ENCODE assay signal across 21 cellular contexts in the genomic region with DNA sequence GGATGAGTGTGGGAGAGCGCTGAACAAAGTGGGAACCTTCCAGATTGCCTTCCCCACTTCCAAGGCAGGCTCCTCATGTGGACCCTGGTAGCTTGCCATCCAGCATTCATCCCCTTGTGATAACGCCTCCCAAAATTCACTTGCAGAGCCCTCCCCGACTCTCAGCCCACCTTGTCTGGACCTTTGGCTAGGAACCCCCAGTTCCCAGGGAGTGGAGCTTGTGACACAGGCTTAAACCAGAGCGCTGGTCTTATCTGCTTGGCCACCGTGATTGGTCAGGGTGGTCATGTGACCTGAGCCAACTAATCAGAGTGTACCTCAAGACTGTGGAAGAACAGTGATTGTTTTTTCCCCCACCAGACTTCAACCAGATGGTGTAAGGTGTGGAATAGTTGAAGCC.
"Had no signal": no experiment of that assay in that cellular context is flagged by ENCODE, and none has a peak within 500 bp of the region (broad histone marks: within the 10 kb centered on the region; RNA-seq: fewer than 3 reads in every experiment).

No MANE protein-coding gene starts in this region.

- H3K36me3 Mint-ChIP-seq: activated CD4-positive, alpha-beta memory T cell treated with anti-CD3 and anti-CD28 coated beads for 36 hours; activated naive CD8-positive, alpha-beta T cell; brain; natural killer cell treated with Interleukin-12 subunit alpha and Interleukin-12 subunit beta and Interleukin-15 and Interleukin-18, amount 100 ng/mL, for 72 hours had no signal

- H3K9me3 ChIP-seq: esophagus muscularis mucosa, left ventricle myocardium inferior, transverse colon had no signal

- H3K36me3 ChIP-seq: esophagus muscularis mucosa, left ventricle myocardium inferior, transverse colon had no signal

- H3K27ac Mint-ChIP-seq: activated CD4-positive, alpha-beta memory T cell treated with anti-CD3 and anti-CD28 coated beads for 36 hours; activated naive CD8-positive, alpha-beta T cell; activated T-cell treated with anti-CD3 and anti-CD28 coated beads, Interleukin-2, amount 50 U/mL, for 72 hours; brain; natural killer cell treated with Interleukin-12 subunit alpha and Interleukin-12 subunit beta and Interleukin-15 and Interleukin-18, amount 100 ng/mL, for 72 hours had no signal

- DNase-seq: activated CD4-positive, alpha-beta memory T cell treated with anti-CD3 and anti-CD28 coated beads for 36 hours; activated CD8-positive, alpha-beta memory T cell treated with anti-CD3 and anti-CD28 coated beads, Interleukin-2, amount 50 U/mL, for 4 hours; activated gamma-delta T cell treated with Interleukin-2 at 50 U/mL for 16 hours; activated T-cell treated with anti-CD3 and anti-CD28 coated beads, Interleukin-2, amount 50 U/mL, for 72 hours; amygdala; kidney; left ventricle myocardium inferior; mesenchymal stem cell; nucleus accumbens; small intestine; stimulated activated CD4-positive, alpha-beta T cell treated with anti-CD3 and anti-CD28 coated beads, Interleukin-4, amount 100 ng/mL, for 24 hours; stimulated activated naive CD4-positive, alpha-beta T cell treated with Interleukin-2 at 50 U/mL for 16 hours; substantia nigra; transverse colon had no signal

- H3K4me1 Mint-ChIP-seq: brain; central memory CD8-positive, alpha-beta T cell had no signal

- ATAC-seq: activated T-cell treated with anti-CD3 and anti-CD28 coated beads, Interleukin-2, amount 50 U/mL, for 72 hours; natural killer cell treated with Interleukin-12 subunit alpha and Interleukin-12 subunit beta and Interleukin-15 and Interleukin-18, amount 100 ng/mL, for 72 hours had no signal

- H3K4me3 Mint-ChIP-seq: activated CD4-positive, alpha-beta memory T cell treated with anti-CD3 and anti-CD28 coated beads for 36 hours; activated naive CD8-positive, alpha-beta T cell; activated T-cell treated with anti-CD3 and anti-CD28 coated beads, Interleukin-2, amount 50 U/mL, for 72 hours; brain; central memory CD8-positive, alpha-beta T cell; natural killer cell treated with Interleukin-12 subunit alpha and Interleukin-12 subunit beta and Interleukin-15 and Interleukin-18, amount 100 ng/mL, for 72 hours had no signal

- H3K27me3 ChIP-seq: hepatocyte had no signal

- H3K9me3 Mint-ChIP-seq: activated CD4-positive, alpha-beta memory T cell treated with anti-CD3 and anti-CD28 coated beads for 36 hours; activated T-cell treated with anti-CD3 and anti-CD28 coated beads, Interleukin-2, amount 50 U/mL, for 72 hours; central memory CD8-positive, alpha-beta T cell; natural killer cell treated with Interleukin-12 subunit alpha and Interleukin-12 subunit beta and Interleukin-15 and Interleukin-18, amount 100 ng/mL, for 72 hours had no signal

- H3K4me1 ChIP-seq: esophagus muscularis mucosa, left ventricle myocardium inferior, transverse colon had no signal

- H3K4me3 ChIP-seq: coronary artery, esophagus muscularis mucosa, hepatocyte, left ventricle myocardium inferior, transverse colon had no signal

- H3K27ac ChIP-seq: coronary artery, esophagus muscularis mucosa, hepatocyte, left ventricle myocardium inferior, transverse colon had no signal
